1 cellular context compared by ENCODE assay signal in genomic region chr16:588889-589657, GRCh38.
TF ChIP-seq lines count a peak whose summit lies in the region.

No MANE protein-coding gene starts in this region.

TF ChIP-seq in HepG2, 621 proteins besides CTCF, POLR2A, EP300 and RAD21 (continues in another document):
- TF ChIP-seq SP4 (CRISPR knock-in tag; IDR thresholded peaks at IDR 0.05) = peak; percentile 68
- no peak for TF ChIP-seq SMARCC2 (IDR thresholded peaks at IDR 0.05)
- TF ChIP-seq CEBPZ (IDR thresholded peaks at IDR 0.05; ENCODE audit: low read length) = no peak; the same call in 1 of the 2 replicates
- TF ChIP-seq HBP1 (CRISPR knock-in tag; IDR thresholded peaks at IDR 0.05; ENCODE audit: low read depth) = no peak
- peak; percentile 84 for TF ChIP-seq NR2C2 (CRISPR knock-in tag; IDR thresholded peaks at IDR 0.05; ENCODE audit: borderline replicate concordance)
- peak in 1 of 2 experiments; percentile 63; a peak in 2 of 4 replicates for TF ChIP-seq HMGXB4 (CRISPR knock-in tag; IDR thresholded peaks at IDR 0.05; ENCODE audit: borderline replicate concordance in 1 of 2, low read depth in 1 of 2)
- TF ChIP-seq, protein P1, sequence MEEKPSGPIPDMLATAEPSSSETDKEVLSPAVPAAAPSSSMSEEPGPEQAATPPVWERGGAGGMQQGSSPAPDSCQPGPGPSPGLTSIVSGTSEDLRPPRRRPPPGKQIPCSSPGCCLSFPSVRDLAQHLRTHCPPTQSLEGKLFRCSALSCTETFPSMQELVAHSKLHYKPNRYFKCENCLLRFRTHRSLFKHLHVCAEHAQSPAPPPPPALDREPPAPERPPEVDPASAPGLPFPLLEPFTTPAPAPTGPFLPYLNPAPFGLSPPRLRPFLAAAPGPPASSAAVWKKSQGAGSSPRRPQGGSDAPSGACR (CRISPR knock-in tag; IDR thresholded peaks at IDR 0.05) = no peak
- no peak for TF ChIP-seq ZNF580 (CRISPR knock-in tag; IDR thresholded peaks at IDR 0.05; ENCODE audit: borderline replicate concordance, low read depth)
- TF ChIP-seq ZC3H4 (CRISPR knock-in tag; IDR thresholded peaks at IDR 0.05; ENCODE audit: borderline replicate concordance) = peak; percentile 80; the same call in 1 of the 2 replicates
- TF ChIP-seq HDAC2 (CRISPR knock-in tag; IDR thresholded peaks at IDR 0.05) = no peak
- TF ChIP-seq ZNF263 (CRISPR knock-in tag; IDR thresholded peaks at IDR 0.05) = 0 out of 2 replicates have a peak, but pooled peaks have one; percentile 25
- peak; percentile 65; the same call in 1 of the 2 replicates for TF ChIP-seq PHF8 (CRISPR knock-in tag; IDR thresholded peaks at IDR 0.05)
- TF ChIP-seq PLRG1 (conservative IDR thresholded peaks at IDR 0.05) = no peak
- TF ChIP-seq, protein P2, sequence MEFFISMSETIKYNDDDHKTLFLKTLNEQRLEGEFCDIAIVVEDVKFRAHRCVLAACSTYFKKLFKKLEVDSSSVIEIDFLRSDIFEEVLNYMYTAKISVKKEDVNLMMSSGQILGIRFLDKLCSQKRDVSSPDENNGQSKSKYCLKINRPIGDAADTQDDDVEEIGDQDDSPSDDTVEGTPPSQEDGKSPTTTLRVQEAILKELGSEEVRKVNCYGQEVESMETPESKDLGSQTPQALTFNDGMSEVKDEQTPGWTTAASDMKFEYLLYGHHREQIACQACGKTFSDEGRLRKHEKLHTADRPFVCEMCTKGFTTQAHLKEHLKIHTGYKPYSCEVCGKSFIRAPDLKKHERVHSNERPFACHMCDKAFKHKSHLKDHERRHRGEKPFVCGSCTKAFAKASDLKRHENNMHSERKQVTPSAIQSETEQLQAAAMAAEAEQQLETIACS (CRISPR knock-in tag; IDR thresholded peaks at IDR 0.05) = 0 out of 2 replicates have a peak, but pooled peaks have one; percentile 8
- no peak for TF ChIP-seq NAIF1 (CRISPR knock-in tag; IDR thresholded peaks at IDR 0.05; ENCODE audit: borderline replicate concordance)
- TF ChIP-seq ZSCAN31 (CRISPR knock-in tag; IDR thresholded peaks at IDR 0.05; ENCODE audit: low read depth) = no peak
- peak; percentile 38 for TF ChIP-seq JARID2 (CRISPR knock-in tag; IDR thresholded peaks at IDR 0.05; ENCODE audit: insufficient replicate concordance)
- no peak; the same call in 1 of the 2 replicates for TF ChIP-seq HCFC1 (IDR thresholded peaks at IDR 0.05; ENCODE audit: low read depth, low read length)
- TF ChIP-seq, protein P3, sequence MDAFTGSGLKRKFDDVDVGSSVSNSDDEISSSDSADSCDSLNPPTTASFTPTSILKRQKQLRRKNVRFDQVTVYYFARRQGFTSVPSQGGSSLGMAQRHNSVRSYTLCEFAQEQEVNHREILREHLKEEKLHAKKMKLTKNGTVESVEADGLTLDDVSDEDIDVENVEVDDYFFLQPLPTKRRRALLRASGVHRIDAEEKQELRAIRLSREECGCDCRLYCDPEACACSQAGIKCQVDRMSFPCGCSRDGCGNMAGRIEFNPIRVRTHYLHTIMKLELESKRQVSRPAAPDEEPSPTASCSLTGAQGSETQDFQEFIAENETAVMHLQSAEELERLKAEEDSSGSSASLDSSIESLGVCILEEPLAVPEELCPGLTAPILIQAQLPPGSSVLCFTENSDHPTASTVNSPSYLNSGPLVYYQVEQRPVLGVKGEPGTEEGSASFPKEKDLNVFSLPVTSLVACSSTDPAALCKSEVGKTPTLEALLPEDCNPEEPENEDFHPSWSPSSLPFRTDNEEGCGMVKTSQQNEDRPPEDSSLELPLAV (CRISPR knock-in tag; conservative IDR thresholded peaks at IDR 0.05; ENCODE audit: low read depth) = no peak
- peak; percentile 62; the same call in 1 of the 2 replicates for TF ChIP-seq ZNF782 (CRISPR knock-in tag; IDR thresholded peaks at IDR 0.05; ENCODE audit: borderline replicate concordance)
- 0 out of 2 replicates have a peak, but pooled peaks have one; percentile 12 for TF ChIP-seq IRF2 (CRISPR knock-in tag; IDR thresholded peaks at IDR 0.05)
- TF ChIP-seq ZNF800 (CRISPR knock-in tag; IDR thresholded peaks at IDR 0.05) = no peak
- no peak for TF ChIP-seq SMARCE1 (IDR thresholded peaks at IDR 0.05; ENCODE audit: borderline replicate concordance)
- TF ChIP-seq ZBTB44 (CRISPR knock-in tag; IDR thresholded peaks at IDR 0.05) = no peak
- no peak for TF ChIP-seq GZF1 (CRISPR knock-in tag; IDR thresholded peaks at IDR 0.05)
- no peak for TF ChIP-seq BCLAF1 (IDR thresholded peaks at IDR 0.05)
- TF ChIP-seq CENPT (CRISPR knock-in tag; IDR thresholded peaks at IDR 0.05; ENCODE audit: low read depth) = no peak
- 0 out of 2 replicates have a peak, but pooled peaks have one; percentile 35 for TF ChIP-seq HNRNPL (IDR thresholded peaks at IDR 0.05; ENCODE audit: low read depth, low read length)
- no peak for TF ChIP-seq ZEB1 (IDR thresholded peaks at IDR 0.05; ENCODE audit: insufficient replicate concordance, low read depth)
- no peak for TF ChIP-seq ZNF644 (CRISPR knock-in tag; IDR thresholded peaks at IDR 0.05; ENCODE audit: low read depth)
- TF ChIP-seq ZNF136 (CRISPR knock-in tag; IDR thresholded peaks at IDR 0.05; ENCODE audit: low read depth) = 0 out of 2 replicates have a peak, but pooled peaks have one; percentile 16
- peak; percentile 87 for TF ChIP-seq KMT2B (CRISPR knock-in tag; IDR thresholded peaks at IDR 0.05)
- TF ChIP-seq, protein P4, sequence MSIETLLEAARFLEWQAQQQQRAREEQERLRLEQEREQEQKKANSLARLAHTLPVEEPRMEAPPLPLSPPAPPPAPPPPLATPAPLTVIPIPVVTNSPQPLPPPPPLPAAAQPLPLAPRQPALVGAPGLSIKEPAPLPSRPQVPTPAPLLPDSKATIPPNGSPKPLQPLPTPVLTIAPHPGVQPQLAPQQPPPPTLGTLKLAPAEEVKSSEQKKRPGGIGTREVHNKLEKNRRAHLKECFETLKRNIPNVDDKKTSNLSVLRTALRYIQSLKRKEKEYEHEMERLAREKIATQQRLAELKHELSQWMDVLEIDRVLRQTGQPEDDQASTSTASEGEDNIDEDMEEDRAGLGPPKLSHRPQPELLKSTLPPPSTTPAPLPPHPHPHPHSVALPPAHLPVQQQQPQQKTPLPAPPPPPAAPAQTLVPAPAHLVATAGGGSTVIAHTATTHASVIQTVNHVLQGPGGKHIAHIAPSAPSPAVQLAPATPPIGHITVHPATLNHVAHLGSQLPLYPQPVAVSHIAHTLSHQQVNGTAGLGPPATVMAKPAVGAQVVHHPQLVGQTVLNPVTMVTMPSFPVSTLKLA (IDR thresholded peaks at IDR 0.05) = 0 out of 2 replicates have a peak, but pooled peaks have one; percentile 21
- TF ChIP-seq, protein P5, sequence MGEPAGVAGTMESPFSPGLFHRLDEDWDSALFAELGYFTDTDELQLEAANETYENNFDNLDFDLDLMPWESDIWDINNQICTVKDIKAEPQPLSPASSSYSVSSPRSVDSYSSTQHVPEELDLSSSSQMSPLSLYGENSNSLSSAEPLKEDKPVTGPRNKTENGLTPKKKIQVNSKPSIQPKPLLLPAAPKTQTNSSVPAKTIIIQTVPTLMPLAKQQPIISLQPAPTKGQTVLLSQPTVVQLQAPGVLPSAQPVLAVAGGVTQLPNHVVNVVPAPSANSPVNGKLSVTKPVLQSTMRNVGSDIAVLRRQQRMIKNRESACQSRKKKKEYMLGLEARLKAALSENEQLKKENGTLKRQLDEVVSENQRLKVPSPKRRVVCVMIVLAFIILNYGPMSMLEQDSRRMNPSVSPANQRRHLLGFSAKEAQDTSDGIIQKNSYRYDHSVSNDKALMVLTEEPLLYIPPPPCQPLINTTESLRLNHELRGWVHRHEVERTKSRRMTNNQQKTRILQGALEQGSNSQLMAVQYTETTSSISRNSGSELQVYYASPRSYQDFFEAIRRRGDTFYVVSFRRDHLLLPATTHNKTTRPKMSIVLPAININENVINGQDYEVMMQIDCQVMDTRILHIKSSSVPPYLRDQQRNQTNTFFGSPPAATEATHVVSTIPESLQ (CRISPR knock-in tag; conservative IDR thresholded peaks at IDR 0.05) = no peak
